Comparison of ENCODE assay signal across 1 cellular context in the genomic region with DNA sequence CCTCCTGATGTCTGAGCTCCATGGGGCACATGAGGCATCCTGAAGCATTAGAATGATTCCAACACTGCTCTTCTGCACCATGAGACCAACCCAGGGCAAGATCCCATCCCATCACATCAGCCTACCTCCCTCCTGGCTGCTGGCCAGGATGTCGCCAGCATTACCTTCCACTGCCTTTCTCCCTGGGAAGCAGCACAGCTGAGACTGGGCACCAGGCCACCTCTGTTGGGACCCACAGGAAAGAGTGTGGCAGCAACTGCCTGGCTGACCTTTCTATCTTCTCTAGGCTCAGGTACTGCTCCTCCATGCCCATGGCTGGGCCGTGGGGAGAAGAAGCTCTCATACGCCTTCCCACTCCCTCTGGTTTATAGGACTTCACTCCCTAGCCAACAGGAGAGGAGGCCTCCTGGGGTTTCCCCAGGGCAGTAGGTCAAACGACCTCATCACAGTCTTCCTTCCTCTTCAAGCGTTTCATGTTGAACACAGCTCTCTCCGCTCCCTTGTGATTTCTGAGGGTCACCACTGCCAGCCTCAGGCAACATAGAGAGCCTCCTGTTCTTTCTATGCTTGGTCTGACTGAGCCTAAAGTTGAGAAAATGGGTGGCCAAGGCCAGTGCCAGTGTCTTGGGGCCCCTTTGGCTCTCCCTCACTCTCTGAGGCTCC.
TF ChIP-seq lines count a peak whose summit lies in the region.

No MANE protein-coding gene starts in this region.

TF ChIP-seq in SK-N-SH treated with all-trans-retinoic acid at 6 μM for 48 hours, 23 proteins besides CTCF, POLR2A, EP300 and RAD21 (continued from another document):
- TF ChIP-seq, protein P1, sequence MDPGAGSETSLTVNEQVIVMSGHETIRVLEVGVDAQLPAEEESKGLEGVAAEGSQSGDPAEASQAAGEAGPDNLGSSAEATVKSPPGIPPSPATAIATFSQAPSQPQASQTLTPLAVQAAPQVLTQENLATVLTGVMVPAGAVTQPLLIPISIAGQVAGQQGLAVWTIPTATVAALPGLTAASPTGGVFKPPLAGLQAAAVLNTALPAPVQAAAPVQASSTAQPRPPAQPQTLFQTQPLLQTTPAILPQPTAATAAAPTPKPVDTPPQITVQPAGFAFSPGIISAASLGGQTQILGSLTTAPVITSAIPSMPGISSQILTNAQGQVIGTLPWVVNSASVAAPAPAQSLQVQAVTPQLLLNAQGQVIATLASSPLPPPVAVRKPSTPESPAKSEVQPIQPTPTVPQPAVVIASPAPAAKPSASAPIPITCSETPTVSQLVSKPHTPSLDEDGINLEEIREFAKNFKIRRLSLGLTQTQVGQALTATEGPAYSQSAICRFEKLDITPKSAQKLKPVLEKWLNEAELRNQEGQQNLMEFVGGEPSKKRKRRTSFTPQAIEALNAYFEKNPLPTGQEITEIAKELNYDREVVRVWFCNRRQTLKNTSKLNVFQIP (CRISPR knock-in tag; IDR thresholded peaks at IDR 0.05; ENCODE audit: borderline replicate concordance, low read depth): no peak
- TF ChIP-seq BACH2 (CRISPR knock-in tag; IDR thresholded peaks at IDR 0.05; ENCODE audit: borderline replicate concordance): no peak
- no peak for TF ChIP-seq ESRRG (CRISPR knock-in tag; IDR thresholded peaks at IDR 0.05)
- TF ChIP-seq ZFP3 (CRISPR knock-in tag; IDR thresholded peaks at IDR 0.05): no peak
- TF ChIP-seq, protein P2, sequence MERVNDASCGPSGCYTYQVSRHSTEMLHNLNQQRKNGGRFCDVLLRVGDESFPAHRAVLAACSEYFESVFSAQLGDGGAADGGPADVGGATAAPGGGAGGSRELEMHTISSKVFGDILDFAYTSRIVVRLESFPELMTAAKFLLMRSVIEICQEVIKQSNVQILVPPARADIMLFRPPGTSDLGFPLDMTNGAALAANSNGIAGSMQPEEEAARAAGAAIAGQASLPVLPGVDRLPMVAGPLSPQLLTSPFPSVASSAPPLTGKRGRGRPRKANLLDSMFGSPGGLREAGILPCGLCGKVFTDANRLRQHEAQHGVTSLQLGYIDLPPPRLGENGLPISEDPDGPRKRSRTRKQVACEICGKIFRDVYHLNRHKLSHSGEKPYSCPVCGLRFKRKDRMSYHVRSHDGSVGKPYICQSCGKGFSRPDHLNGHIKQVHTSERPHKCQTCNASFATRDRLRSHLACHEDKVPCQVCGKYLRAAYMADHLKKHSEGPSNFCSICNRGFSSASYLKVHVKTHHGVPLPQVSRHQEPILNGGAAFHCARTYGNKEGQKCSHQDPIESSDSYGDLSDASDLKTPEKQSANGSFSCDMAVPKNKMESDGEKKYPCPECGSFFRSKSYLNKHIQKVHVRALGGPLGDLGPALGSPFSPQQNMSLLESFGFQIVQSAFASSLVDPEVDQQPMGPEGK (CRISPR knock-in tag; IDR thresholded peaks at IDR 0.05; ENCODE audit: borderline replicate concordance): no peak
- TF ChIP-seq, protein P3, sequence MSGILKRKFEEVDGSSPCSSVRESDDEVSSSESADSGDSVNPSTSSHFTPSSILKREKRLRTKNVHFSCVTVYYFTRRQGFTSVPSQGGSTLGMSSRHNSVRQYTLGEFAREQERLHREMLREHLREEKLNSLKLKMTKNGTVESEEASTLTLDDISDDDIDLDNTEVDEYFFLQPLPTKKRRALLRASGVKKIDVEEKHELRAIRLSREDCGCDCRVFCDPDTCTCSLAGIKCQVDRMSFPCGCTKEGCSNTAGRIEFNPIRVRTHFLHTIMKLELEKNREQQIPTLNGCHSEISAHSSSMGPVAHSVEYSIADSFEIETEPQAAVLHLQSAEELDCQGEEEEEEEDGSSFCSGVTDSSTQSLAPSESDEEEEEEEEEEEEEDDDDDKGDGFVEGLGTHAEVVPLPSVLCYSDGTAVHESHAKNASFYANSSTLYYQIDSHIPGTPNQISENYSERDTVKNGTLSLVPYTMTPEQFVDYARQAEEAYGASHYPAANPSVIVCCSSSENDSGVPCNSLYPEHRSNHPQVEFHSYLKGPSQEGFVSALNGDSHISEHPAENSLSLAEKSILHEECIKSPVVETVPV (CRISPR knock-in tag; IDR thresholded peaks at IDR 0.05): no peak
- no peak for TF ChIP-seq ZFP30 (CRISPR knock-in tag; IDR thresholded peaks at IDR 0.05)
- TF ChIP-seq CSDC2 (CRISPR knock-in tag; IDR thresholded peaks at IDR 0.05): no peak
- TF ChIP-seq OSR1 (CRISPR knock-in tag; IDR thresholded peaks at IDR 0.05): no peak
